In the genomic region with DNA sequence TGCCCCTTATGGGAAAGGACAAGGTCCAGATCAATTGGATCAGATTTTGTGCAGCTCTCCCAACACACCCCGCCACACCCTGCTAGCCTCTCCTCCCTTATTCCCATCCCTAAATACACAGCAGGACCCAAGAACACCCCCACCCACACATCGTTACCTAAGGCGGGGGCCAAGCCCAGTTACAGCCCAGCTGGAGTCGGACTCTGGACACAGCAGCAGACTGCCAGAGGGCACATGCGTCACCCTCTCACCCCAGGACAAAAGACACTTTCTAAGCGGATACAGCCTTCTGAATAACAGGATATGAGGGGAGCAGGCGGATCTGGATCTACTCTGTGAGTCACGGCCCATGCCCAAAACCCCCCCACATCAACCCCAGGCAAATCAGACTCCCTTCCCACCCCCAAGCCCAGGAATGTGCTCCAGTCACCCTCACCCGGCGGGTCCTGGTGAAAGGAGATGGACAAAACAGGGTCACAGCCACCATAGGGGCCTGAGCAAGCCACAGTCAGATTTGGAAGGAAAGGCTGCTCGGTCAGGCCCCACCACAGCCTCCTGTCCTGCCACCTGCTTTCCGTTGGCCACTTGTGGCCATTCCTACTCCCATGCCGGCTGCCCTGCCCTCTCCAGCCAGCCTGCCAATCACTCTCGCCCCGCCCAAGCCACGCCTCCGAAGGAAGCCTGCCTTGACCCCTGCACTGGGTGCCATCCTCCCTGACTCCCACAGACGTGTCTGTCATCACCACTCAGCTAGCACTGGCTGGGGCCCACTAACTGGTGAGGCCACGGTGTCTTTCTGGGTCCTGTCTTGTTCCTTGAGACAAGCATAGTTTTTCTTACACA, we compare ENCODE assay signal across 1 cellular context.
TF ChIP-seq lines count a peak whose summit lies in the region.

No MANE protein-coding gene starts in this region.

TF ChIP-seq in HCT116, 20 proteins besides CTCF, POLR2A, EP300 and RAD21 (continued from another document):
- TF ChIP-seq EZH2 (IDR thresholded peaks at IDR 0.05) (no peak), JUND (IDR thresholded peaks at IDR 0.05) (no peak), EZH2phosphoT487 (IDR thresholded peaks at IDR 0.05; ENCODE audit: borderline replicate concordance) (no peak), ZBTB33 (IDR thresholded peaks at IDR 0.05; ENCODE audit: extremely low read depth, insufficient replicate concordance, low read length) (peak; percentile 48), ZFX (IDR thresholded peaks at IDR 0.05) (no peak), ELF1 (IDR thresholded peaks at IDR 0.05; ENCODE audit: borderline replicate concordance, low read depth) (no peak), YY1 (IDR thresholded peaks at IDR 0.05; ENCODE audit: extremely low read depth, insufficient replicate concordance, low read depth, low read length) (peak; percentile 5), CEBPB (IDR thresholded peaks at IDR 0.05; ENCODE audit: low read depth) (no peak), TCF7L2 (IDR thresholded peaks at IDR 0.05; ENCODE audit: borderline replicate concordance, extremely low read depth, insufficient read depth, insufficient read length) (peak; percentile 43), ATF3 (IDR thresholded peaks at IDR 0.05) (no peak), SRF (IDR thresholded peaks at IDR 0.05; ENCODE audit: low read depth) (no peak), POLR2AphosphoS5 (IDR thresholded peaks at IDR 0.05; ENCODE audit: low read depth, low read length) (peak; percentile 83)
